ENCODE assay signal across 16 cellular contexts in genomic region chr16:51773491-51773890, GRCh38.
"Had no signal": no experiment of that assay in that cellular context is flagged by ENCODE, and none has a peak within 500 bp of the region (broad histone marks: within the 10 kb centered on the region; RNA-seq: fewer than 3 reads in every experiment).

No MANE protein-coding gene starts in this region.

- H3K4me3 ChIP-seq: body of pancreas, heart left ventricle, stomach had no signal

- H3K27ac ChIP-seq: body of pancreas, epithelial cell of prostate, heart left ventricle, stomach had no signal

- H3K4me1 Mint-ChIP-seq: T-cell had no signal

- H3K27me3 ChIP-seq: body of pancreas, stomach had no signal

- H3K9me3 Mint-ChIP-seq: activated CD4-positive, alpha-beta T cell treated with anti-CD3 and anti-CD28 coated beads, Interleukin-2, amount 10 ng/mL, durations not matched to agents 7 days and 5 days; activated T-helper 2 cell treated with anti-CD3 and anti-CD28 coated beads, Interferon-gamma antibody, Interleukin-2, Interleukin-4, amounts not matched to agents 10 μg/mL and 5 μg/mL and 100 μg/mL, durations not matched to agents 14 hours and 24 hours and 36 hours had no signal

- H3K4me3 Mint-ChIP-seq: activated CD4-positive, alpha-beta T cell treated with anti-CD3 and anti-CD28 coated beads, Interleukin-2, amount 10 ng/mL, durations not matched to agents 7 days and 5 days; activated CD8-positive, alpha-beta T cell treated with anti-CD3 and anti-CD28 coated beads, Interleukin-2, amount 10 ng/mL, durations not matched to agents 7 days and 5 days; activated naive CD8-positive, alpha-beta T cell treated with anti-CD3 and anti-CD28 coated beads, Interleukin-2, amount 10 ng/mL, durations not matched to agents 7 days and 5 days; activated T-cell treated with anti-CD3 and anti-CD28 coated beads, Interleukin-2, amount 50 U/mL, for 24 hours; natural killer cell treated with Interleukin-12 subunit alpha and Interleukin-12 subunit beta and Interleukin-15 and Interleukin-18, amount 100 ng/mL, for 72 hours; T-cell; type B pancreatic cell had no signal

- H3K27ac Mint-ChIP-seq: activated CD4-positive, alpha-beta T cell treated with anti-CD3 and anti-CD28 coated beads, Interleukin-2, amount 10 ng/mL, durations not matched to agents 7 days and 5 days; activated CD8-positive, alpha-beta T cell treated with anti-CD3 and anti-CD28 coated beads, Interleukin-2, amount 10 ng/mL, durations not matched to agents 7 days and 5 days; activated naive CD8-positive, alpha-beta T cell treated with anti-CD3 and anti-CD28 coated beads, Interleukin-2, amount 10 ng/mL, durations not matched to agents 7 days and 5 days; activated T-cell treated with anti-CD3 and anti-CD28 coated beads, Interleukin-2, amount 50 U/mL, for 24 hours; activated T-helper 2 cell treated with anti-CD3 and anti-CD28 coated beads, Interferon-gamma antibody, Interleukin-2, Interleukin-4, amounts not matched to agents 10 μg/mL and 5 μg/mL and 100 μg/mL, durations not matched to agents 14 hours and 24 hours and 36 hours; natural killer cell treated with Interleukin-12 subunit alpha and Interleukin-12 subunit beta and Interleukin-15 and Interleukin-18, amount 100 ng/mL, for 72 hours; T-cell; type B pancreatic cell had no signal

- DNase-seq: activated CD4-positive, alpha-beta T cell treated with anti-CD3 and anti-CD28 coated beads, Interleukin-2, amount 10 ng/mL, durations not matched to agents 7 days and 5 days; activated CD8-positive, alpha-beta T cell treated with anti-CD3 and anti-CD28 coated beads, Interleukin-2, amount 10 ng/mL, durations not matched to agents 7 days and 5 days; activated naive CD4-positive, alpha-beta T cell treated with Interleukin-2 at 50 U/mL for 16 hours; activated naive CD8-positive, alpha-beta T cell treated with anti-CD3 and anti-CD28 coated beads, Interleukin-2, amount 10 ng/mL, durations not matched to agents 7 days and 5 days; activated T-cell treated with anti-CD3 and anti-CD28 coated beads, Interleukin-2, amount 50 U/mL, for 24 hours; body of pancreas; dermis blood vessel endothelial cell; heart left ventricle; left cardiac atrium; retina; stomach; T-cell had no signal

- H3K9me3 ChIP-seq: body of pancreas, heart left ventricle, stomach had no signal

- H3K4me1 ChIP-seq: body of pancreas, heart left ventricle, stomach had no signal

- H3K36me3 Mint-ChIP-seq: activated naive CD8-positive, alpha-beta T cell treated with anti-CD3 and anti-CD28 coated beads, Interleukin-2, amount 10 ng/mL, durations not matched to agents 7 days and 5 days; natural killer cell treated with Interleukin-12 subunit alpha and Interleukin-12 subunit beta and Interleukin-15 and Interleukin-18, amount 100 ng/mL, for 72 hours; T-cell; type B pancreatic cell had no signal

- H3K27me3 Mint-ChIP-seq: activated CD4-positive, alpha-beta T cell treated with anti-CD3 and anti-CD28 coated beads, Interleukin-2, amount 10 ng/mL, durations not matched to agents 7 days and 5 days; activated naive CD8-positive, alpha-beta T cell treated with anti-CD3 and anti-CD28 coated beads, Interleukin-2, amount 10 ng/mL, durations not matched to agents 7 days and 5 days; activated T-cell treated with anti-CD3 and anti-CD28 coated beads, Interleukin-2, amount 50 U/mL, for 24 hours; natural killer cell treated with Interleukin-12 subunit alpha and Interleukin-12 subunit beta and Interleukin-15 and Interleukin-18, amount 100 ng/mL, for 72 hours; T-cell; type B pancreatic cell had no signal

- H3K36me3 ChIP-seq: heart left ventricle, stomach had no signal
